Comparison of ENCODE assay signal across 1 cellular context in the genomic region with DNA sequence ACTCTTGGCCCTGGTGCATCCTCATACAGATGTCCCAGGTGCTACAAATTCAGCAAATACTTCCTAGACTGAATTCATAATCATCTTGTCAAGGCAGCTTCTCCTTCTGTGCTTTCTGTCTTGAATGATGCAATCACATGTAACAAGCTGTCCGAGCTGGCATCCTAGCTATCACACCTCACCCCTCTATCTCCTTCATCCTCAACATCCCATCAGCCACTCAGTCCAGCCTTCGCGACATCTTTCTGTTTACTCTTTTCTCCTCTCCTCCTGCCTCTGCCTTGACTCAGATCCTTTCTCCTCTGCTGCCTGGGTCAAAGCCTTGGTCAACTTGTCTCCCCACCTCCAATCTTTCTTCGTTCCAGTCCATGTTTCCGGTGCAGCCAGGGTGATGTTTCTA.
TF ChIP-seq lines count a peak whose summit lies in the region.

No MANE protein-coding gene starts in this region.

TF ChIP-seq in K562, 482 proteins besides CTCF, POLR2A, EP300 and RAD21 (continued from another document):
- TF ChIP-seq, protein P1, sequence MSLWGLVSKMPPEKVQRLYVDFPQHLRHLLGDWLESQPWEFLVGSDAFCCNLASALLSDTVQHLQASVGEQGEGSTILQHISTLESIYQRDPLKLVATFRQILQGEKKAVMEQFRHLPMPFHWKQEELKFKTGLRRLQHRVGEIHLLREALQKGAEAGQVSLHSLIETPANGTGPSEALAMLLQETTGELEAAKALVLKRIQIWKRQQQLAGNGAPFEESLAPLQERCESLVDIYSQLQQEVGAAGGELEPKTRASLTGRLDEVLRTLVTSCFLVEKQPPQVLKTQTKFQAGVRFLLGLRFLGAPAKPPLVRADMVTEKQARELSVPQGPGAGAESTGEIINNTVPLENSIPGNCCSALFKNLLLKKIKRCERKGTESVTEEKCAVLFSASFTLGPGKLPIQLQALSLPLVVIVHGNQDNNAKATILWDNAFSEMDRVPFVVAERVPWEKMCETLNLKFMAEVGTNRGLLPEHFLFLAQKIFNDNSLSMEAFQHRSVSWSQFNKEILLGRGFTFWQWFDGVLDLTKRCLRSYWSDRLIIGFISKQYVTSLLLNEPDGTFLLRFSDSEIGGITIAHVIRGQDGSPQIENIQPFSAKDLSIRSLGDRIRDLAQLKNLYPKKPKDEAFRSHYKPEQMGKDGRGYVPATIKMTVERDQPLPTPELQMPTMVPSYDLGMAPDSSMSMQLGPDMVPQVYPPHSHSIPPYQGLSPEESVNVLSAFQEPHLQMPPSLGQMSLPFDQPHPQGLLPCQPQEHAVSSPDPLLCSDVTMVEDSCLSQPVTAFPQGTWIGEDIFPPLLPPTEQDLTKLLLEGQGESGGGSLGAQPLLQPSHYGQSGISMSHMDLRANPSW (CRISPR knock-in tag; IDR thresholded peaks at IDR 0.05): no peak
- TF ChIP-seq, protein P2, sequence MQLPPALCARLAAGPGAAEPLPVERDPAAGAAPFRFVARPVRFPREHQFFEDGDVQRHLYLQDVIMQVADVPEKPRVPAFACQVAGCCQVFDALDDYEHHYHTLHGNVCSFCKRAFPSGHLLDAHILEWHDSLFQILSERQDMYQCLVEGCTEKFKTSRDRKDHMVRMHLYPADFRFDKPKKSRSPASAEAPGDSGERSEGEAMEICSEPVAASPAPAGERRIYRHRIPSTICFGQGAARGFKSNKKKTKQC (CRISPR knock-in tag; IDR thresholded peaks at IDR 0.05): no peak
- TF ChIP-seq, protein P3, sequence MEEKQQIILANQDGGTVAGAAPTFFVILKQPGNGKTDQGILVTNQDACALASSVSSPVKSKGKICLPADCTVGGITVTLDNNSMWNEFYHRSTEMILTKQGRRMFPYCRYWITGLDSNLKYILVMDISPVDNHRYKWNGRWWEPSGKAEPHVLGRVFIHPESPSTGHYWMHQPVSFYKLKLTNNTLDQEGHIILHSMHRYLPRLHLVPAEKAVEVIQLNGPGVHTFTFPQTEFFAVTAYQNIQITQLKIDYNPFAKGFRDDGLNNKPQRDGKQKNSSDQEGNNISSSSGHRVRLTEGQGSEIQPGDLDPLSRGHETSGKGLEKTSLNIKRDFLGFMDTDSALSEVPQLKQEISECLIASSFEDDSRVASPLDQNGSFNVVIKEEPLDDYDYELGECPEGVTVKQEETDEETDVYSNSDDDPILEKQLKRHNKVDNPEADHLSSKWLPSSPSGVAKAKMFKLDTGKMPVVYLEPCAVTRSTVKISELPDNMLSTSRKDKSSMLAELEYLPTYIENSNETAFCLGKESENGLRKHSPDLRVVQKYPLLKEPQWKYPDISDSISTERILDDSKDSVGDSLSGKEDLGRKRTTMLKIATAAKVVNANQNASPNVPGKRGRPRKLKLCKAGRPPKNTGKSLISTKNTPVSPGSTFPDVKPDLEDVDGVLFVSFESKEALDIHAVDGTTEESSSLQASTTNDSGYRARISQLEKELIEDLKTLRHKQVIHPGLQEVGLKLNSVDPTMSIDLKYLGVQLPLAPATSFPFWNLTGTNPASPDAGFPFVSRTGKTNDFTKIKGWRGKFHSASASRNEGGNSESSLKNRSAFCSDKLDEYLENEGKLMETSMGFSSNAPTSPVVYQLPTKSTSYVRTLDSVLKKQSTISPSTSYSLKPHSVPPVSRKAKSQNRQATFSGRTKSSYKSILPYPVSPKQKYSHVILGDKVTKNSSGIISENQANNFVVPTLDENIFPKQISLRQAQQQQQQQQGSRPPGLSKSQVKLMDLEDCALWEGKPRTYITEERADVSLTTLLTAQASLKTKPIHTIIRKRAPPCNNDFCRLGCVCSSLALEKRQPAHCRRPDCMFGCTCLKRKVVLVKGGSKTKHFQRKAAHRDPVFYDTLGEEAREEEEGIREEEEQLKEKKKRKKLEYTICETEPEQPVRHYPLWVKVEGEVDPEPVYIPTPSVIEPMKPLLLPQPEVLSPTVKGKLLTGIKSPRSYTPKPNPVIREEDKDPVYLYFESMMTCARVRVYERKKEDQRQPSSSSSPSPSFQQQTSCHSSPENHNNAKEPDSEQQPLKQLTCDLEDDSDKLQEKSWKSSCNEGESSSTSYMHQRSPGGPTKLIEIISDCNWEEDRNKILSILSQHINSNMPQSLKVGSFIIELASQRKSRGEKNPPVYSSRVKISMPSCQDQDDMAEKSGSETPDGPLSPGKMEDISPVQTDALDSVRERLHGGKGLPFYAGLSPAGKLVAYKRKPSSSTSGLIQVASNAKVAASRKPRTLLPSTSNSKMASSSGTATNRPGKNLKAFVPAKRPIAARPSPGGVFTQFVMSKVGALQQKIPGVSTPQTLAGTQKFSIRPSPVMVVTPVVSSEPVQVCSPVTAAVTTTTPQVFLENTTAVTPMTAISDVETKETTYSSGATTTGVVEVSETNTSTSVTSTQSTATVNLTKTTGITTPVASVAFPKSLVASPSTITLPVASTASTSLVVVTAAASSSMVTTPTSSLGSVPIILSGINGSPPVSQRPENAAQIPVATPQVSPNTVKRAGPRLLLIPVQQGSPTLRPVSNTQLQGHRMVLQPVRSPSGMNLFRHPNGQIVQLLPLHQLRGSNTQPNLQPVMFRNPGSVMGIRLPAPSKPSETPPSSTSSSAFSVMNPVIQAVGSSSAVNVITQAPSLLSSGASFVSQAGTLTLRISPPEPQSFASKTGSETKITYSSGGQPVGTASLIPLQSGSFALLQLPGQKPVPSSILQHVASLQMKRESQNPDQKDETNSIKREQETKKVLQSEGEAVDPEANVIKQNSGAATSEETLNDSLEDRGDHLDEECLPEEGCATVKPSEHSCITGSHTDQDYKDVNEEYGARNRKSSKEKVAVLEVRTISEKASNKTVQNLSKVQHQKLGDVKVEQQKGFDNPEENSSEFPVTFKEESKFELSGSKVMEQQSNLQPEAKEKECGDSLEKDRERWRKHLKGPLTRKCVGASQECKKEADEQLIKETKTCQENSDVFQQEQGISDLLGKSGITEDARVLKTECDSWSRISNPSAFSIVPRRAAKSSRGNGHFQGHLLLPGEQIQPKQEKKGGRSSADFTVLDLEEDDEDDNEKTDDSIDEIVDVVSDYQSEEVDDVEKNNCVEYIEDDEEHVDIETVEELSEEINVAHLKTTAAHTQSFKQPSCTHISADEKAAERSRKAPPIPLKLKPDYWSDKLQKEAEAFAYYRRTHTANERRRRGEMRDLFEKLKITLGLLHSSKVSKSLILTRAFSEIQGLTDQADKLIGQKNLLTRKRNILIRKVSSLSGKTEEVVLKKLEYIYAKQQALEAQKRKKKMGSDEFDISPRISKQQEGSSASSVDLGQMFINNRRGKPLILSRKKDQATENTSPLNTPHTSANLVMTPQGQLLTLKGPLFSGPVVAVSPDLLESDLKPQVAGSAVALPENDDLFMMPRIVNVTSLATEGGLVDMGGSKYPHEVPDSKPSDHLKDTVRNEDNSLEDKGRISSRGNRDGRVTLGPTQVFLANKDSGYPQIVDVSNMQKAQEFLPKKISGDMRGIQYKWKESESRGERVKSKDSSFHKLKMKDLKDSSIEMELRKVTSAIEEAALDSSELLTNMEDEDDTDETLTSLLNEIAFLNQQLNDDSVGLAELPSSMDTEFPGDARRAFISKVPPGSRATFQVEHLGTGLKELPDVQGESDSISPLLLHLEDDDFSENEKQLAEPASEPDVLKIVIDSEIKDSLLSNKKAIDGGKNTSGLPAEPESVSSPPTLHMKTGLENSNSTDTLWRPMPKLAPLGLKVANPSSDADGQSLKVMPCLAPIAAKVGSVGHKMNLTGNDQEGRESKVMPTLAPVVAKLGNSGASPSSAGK (IDR thresholded peaks at IDR 0.05): no peak
- TF ChIP-seq, protein P4, sequence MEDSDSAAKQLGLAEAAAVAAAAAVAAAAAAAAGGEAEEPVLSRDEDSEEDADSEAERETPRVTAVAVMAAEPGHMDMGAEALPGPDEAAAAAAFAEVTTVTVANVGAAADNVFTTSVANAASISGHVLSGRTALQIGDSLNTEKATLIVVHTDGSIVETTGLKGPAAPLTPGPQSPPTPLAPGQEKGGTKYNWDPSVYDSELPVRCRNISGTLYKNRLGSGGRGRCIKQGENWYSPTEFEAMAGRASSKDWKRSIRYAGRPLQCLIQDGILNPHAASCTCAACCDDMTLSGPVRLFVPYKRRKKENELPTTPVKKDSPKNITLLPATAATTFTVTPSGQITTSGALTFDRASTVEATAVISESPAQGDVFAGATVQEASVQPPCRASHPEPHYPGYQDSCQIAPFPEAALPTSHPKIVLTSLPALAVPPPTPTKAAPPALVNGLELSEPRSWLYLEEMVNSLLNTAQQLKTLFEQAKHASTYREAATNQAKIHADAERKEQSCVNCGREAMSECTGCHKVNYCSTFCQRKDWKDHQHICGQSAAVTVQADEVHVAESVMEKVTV (CRISPR knock-in tag; IDR thresholded peaks at IDR 0.05): no peak
- no peak for TF ChIP-seq ZNF445 (CRISPR knock-in tag; IDR thresholded peaks at IDR 0.05; ENCODE audit: low read depth)
- no peak for TF ChIP-seq FOXA1 (IDR thresholded peaks at IDR 0.05; ENCODE audit: borderline replicate concordance)
- TF ChIP-seq ZFP36 (IDR thresholded peaks at IDR 0.05; ENCODE audit: low read depth, low read length, partially characterized antibody): no peak
- no peak for TF ChIP-seq CC2D1A (IDR thresholded peaks at IDR 0.05)
- TF ChIP-seq, protein P5, sequence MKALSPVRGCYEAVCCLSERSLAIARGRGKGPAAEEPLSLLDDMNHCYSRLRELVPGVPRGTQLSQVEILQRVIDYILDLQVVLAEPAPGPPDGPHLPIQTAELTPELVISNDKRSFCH (CRISPR knock-in tag; IDR thresholded peaks at IDR 0.05): no peak
- TF ChIP-seq, protein P5 (tag; IDR thresholded peaks at IDR 0.05): no peak
- no peak for TF ChIP-seq MTA2 (IDR thresholded peaks at IDR 0.05; ENCODE audit: low read depth)
